In genomic region chr6:146364816-146365594, GRCh38 we compare ENCODE assay signal across 15 cellular contexts.
DNase-seq lines count a peak whose midpoint lies in the region; ATAC-seq and TF ChIP-seq lines count a peak whose summit lies in the region.
"Had no signal": no experiment of that assay in that cellular context is flagged by ENCODE, and none has a peak within 500 bp of the region (broad histone marks: within the 10 kb centered on the region; RNA-seq: fewer than 3 reads in every experiment).

No MANE protein-coding gene starts in this region.

- H3K27ac Mint-ChIP-seq in activated T-helper 17 cell treated with anti-CD3 and anti-CD28 coated beads, Interleukin-2, amount 50 U/mL, for 72 hours, result peak overlapping the region; percentile 83

- ATAC-seq in activated T-helper 17 cell treated with anti-CD3 and anti-CD28 coated beads, Interleukin-2, amount 50 U/mL, for 72 hours (replicated peaks), result peak; percentile 81
- ATAC-seq in HG03342 (IDR thresholded peaks at IDR 0.05; ENCODE audit: unreplicated experiment), result no peak
- no peak for ATAC-seq in GM18505 (IDR thresholded peaks at IDR 0.05; ENCODE audit: unreplicated experiment)
- ATAC-seq: GM12878 had no signal

- H3K4me3 Mint-ChIP-seq in activated T-helper 17 cell treated with anti-CD3 and anti-CD28 coated beads, Interleukin-2, amount 50 U/mL, for 72 hours, result peak overlapping the region; percentile 14

- peak; percentile 8 for DNase-seq in activated CD4-positive, alpha-beta T cell treated with anti-CD3 and anti-CD28 coated beads for 48 hours
- no peak for DNase-seq in activated CD4-positive, alpha-beta T cell treated with anti-CD3 and anti-CD28 coated beads, Interleukin-2, amount 50 U/mL, for 1 hour
- peak; percentile 11 for DNase-seq in EH (ENCODE audit: low read depth)
- DNase-seq in fibroblast of gingiva (ENCODE audit: low read depth), result peak; percentile 13
- DNase-seq in A172 (ENCODE audit: low spot score), result no peak
- DNase-seq: 8988T, COR-L47, DMS153, HCEC 1CT, NCI-H1417, NCI-H2029 treated with DMSO at 0.1 percent for 48 hours had no signal

- H3K4me1 Mint-ChIP-seq in activated T-helper 17 cell treated with anti-CD3 and anti-CD28 coated beads, Interleukin-2, amount 50 U/mL, for 72 hours, result no peaks in the 10 kb centered on the region

- H3K27me3 Mint-ChIP-seq in activated T-helper 17 cell treated with anti-CD3 and anti-CD28 coated beads, Interleukin-2, amount 50 U/mL, for 72 hours, result no peaks in the 10 kb centered on the region

- no peaks in the 10 kb centered on the region for H3K36me3 Mint-ChIP-seq in activated T-helper 17 cell treated with anti-CD3 and anti-CD28 coated beads, Interleukin-2, amount 50 U/mL, for 72 hours (ENCODE audit: low read depth)

- TF ChIP-seq POLR2A in GM18505 (IDR thresholded peaks at IDR 0.05; ENCODE audit: borderline replicate concordance, extremely low read depth, insufficient read depth, insufficient read length), result no peak

- no peaks in the 10 kb centered on the region for H3K9me3 Mint-ChIP-seq in activated T-helper 17 cell treated with anti-CD3 and anti-CD28 coated beads, Interleukin-2, amount 50 U/mL, for 72 hours

Comparison
In these comparisons a context has a peak if more than half of its experiments do, and no peak if none do; other contexts are left out.
1. DNase-seq: peak in activated CD4-positive, alpha-beta T cell treated with anti-CD3 and anti-CD28 coated beads for 48 hours (single experiment), EH (single experiment) and fibroblast of gingiva (single experiment); none in activated CD4-positive, alpha-beta T cell treated with anti-CD3 and anti-CD28 coated beads, Interleukin-2, amount 50 U/mL, for 1 hour (single experiment) and A172 (single experiment).